12 cellular contexts compared by ENCODE assay signal in the genomic region with DNA sequence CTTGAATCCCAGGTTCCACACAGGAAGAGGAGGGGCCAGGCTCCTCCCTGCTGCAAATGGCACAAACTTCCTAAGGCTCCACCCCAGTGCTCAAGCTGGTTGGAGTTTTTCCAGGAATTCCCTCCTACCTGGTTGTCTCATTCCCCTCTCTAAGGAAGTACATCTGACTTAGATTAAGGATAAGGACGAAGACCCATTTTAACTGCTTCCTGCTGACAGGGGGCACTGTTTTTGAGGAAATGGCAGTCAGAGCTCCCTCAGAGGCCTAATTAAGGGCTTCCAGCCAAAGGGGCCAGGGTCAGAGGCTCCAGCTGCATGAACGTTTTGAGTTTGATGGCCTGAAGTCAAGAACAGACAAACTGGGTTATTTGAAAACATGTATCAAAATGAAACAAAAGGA.
A peak's percentile ranks its signal among the peaks of the same experiment; 100 is the strongest.
DNase-seq lines count a peak whose midpoint lies in the region; ATAC-seq lines count a peak whose summit lies in the region.
"Had no signal": no experiment of that assay in that cellular context is flagged by ENCODE, and none has a peak within 500 bp of the region (broad histone marks: within the 10 kb centered on the region; RNA-seq: fewer than 3 reads in every experiment).

No MANE protein-coding gene starts in this region.

- DNase-seq in HT1080 (ENCODE audit: low read depth) (peak; percentile 18), RPMI8226 (peak; percentile 4), fibroblast of gingiva (ENCODE audit: low read depth) (peak; percentile 50), putamen (ENCODE audit: low spot score) (peak; percentile 7), HPDE6-E6E7 (ENCODE audit: extremely low spot score) (no peak)
- DNase-seq in stimulated activated CD4-positive, alpha-beta T cell treated with anti-CD3 and anti-CD28 coated beads, Interleukin-15, amount 100 ng/mL, for 24 hours, result no peak
- DNase-seq: activated CD4-positive, alpha-beta memory T cell treated with anti-CD3 and anti-CD28 coated beads, Interleukin-2, amount 10 ng/mL, durations not matched to agents 7 days and 5 days; activated naive CD4-positive, alpha-beta T cell treated with anti-CD3 and anti-CD28 coated beads, Interleukin-2, amount 50 U/mL, for 16 hours; DMS153; ovary; stimulated activated naive CD8-positive, alpha-beta T cell treated with anti-CD3 and anti-CD28 coated beads, Interleukin-15, Interleukin-2, amounts not matched to agents 100 U/mL and 50 U/mL, for 24 hours had no signal

- no peak for ATAC-seq in HG03432 (IDR thresholded peaks at IDR 0.05; ENCODE audit: unreplicated experiment)
- ATAC-seq: stimulated activated naive CD8-positive, alpha-beta T cell treated with anti-CD3 and anti-CD28 coated beads, Interleukin-15, Interleukin-2, amounts not matched to agents 100 U/mL and 50 U/mL, for 24 hours had no signal

Comparison
In these comparisons a context has a peak if more than half of its experiments do, and no peak if none do; other contexts are left out.
1. DNase-seq: peak in HT1080 (single experiment), RPMI8226 (single experiment), fibroblast of gingiva (single experiment) and putamen (single experiment); none in stimulated activated CD4-positive, alpha-beta T cell treated with anti-CD3 and anti-CD28 coated beads, Interleukin-15, amount 100 ng/mL, for 24 hours (single experiment) and HPDE6-E6E7 (single experiment).